In genomic region chr2:200864206-200864976, GRCh38 we compare ENCODE assay signal across 8 cellular contexts. TPM values are rescaled to one million over a fixed set of nuclear protein-coding genes. Genes with fewer than 3 reads are reported as not detected.
DNase-seq lines count a peak whose midpoint lies in the region; ATAC-seq and TF ChIP-seq lines count a peak whose summit lies in the region.

TSS of gene CLK1 (minus strand) at chr2:200864658. CDS start at chr2:200861862, 2,796 bp downstream.

- H2AFZ ChIP-seq in PC-9 = peak within 1 kb of the TSS; percentile 76

- H3K4me1 ChIP-seq in PC-9 (replicated peaks; ENCODE audit: insufficient read depth) (peaks cover 17% of the 10 kb centered on the region), mucosa of rectum (ENCODE audit: control insufficient read depth in 2 of 2, insufficient read depth in 2 of 2, low read length in 2 of 2) (peaks cover 25 to 26% of the 10 kb centered on the region in 2 donors)

- intact Hi-C loops in PC-9 (cut with micrococcal nuclease; ENCODE audit: unreplicated experiment) = loop anchor here (1.0 kb wide), 3 partner anchors 25 to 151 kb away; partner anchors contain the start of genes NIF3L1 and PPIL3

- H3F3A ChIP-seq in PC-9 (ENCODE audit: insufficient read depth, low read depth) = peaks cover 34% of the 10 kb centered on the region

- CTCF ChIA-PET in PC-9 (lab: Charles Lee) = interaction anchor here (0.6 kb wide), 1 partner anchor 356 kb away, joined by 6 read pairs; no protein-coding TSS in a partner anchor

- peak; percentile 84 for ATAC-seq in GM21723 (IDR thresholded peaks at IDR 0.05; ENCODE audit: unreplicated experiment)

- peak; percentile 13 for DNase-seq in DMS153 treated with DMSO at 0.1 percent for 48 hours (lab: John Stamatoyannopoulos, UW; ENCODE audit: unreplicated experiment)
- peak; percentile 91 for DNase-seq in KBM-7
- DNase-seq in PC-9 = peak; percentile 79 to 83
- peak; percentile 98 for DNase-seq in activated T-cell treated with anti-CD3 and anti-CD28 coated beads, Interleukin-2, amount 50 U/mL, for 1 hour
- peak; percentile 42 for DNase-seq in epithelial cell of proximal tubule (ENCODE audit: low read depth)
- DNase-seq in stimulated activated CD8-positive, alpha-beta memory T cell treated with anti-CD3 and anti-CD28 coated beads, Interleukin-4, amount 100 ng/mL, for 4 hours (ENCODE audit: low read depth in 2 of 2, low spot score in 1 of 2) = peak; percentile 90 to 96

- no peaks in the 10 kb centered on the region for H3K9me3 ChIP-seq in PC-9 (ENCODE audit: insufficient read depth, low read depth)
- no peaks in the 10 kb centered on the region for H3K9me3 ChIP-seq in mucosa of rectum (ENCODE audit: control insufficient read depth in 2 of 2, low read length in 2 of 2)

- peaks cover 51% of the 10 kb centered on the region for H3K79me2 ChIP-seq in PC-9 (ENCODE audit: low read depth)

- BruUV-seq in PC-9 (replicated peaks; lab: Mats Ljungman, UMichigan) = TSS peak; percentile 48

- TF ChIP-seq CTCF in PC-9 (conservative IDR thresholded peaks at IDR 0.05) (no peak), epithelial cell of proximal tubule (conservative IDR thresholded peaks at IDR 0.05; ENCODE audit: low read depth, low read length) (no peak)

- H3K4me3 ChIP-seq in PC-9 = peak within 1 kb of the TSS; percentile 87
- peak within 1 kb of the TSS; percentile 99 for H3K4me3 ChIP-seq in epithelial cell of proximal tubule (ENCODE audit: low read depth, low read length)
- peak within 1 kb of the TSS; percentile 84 to 100 for H3K4me3 ChIP-seq in mucosa of rectum (ENCODE audit: low read length in 2 of 2)

- in situ Hi-C loops in KBM-7 (cut with MboI; ENCODE audit: low pct_unique_long_range_greater_than_20kb, low sequenced_read_pairs) = no loop called here

- H3K27me3 ChIP-seq in PC-9 (ENCODE audit: insufficient read depth, low read depth) = no peaks in the 10 kb centered on the region
- no peaks in the 10 kb centered on the region for H3K27me3 ChIP-seq in mucosa of rectum (ENCODE audit: control insufficient read depth in 2 of 2, insufficient read depth in 2 of 2, low read length in 2 of 2)

- H3K4me2 ChIP-seq in PC-9 = peak within 1 kb of the TSS; percentile 91

- H3K9ac ChIP-seq in mucosa of rectum (ENCODE audit: low read depth in 1 of 2, low read length in 2 of 2) = peak within 1 kb of the TSS; percentile 100

- H3K9me2 ChIP-seq in PC-9 (ENCODE audit: insufficient read depth) = no peaks in the 10 kb centered on the region

- peaks cover 34% of the 10 kb centered on the region for H4K20me1 ChIP-seq in PC-9 (ENCODE audit: insufficient read depth)

- H3K36me3 ChIP-seq in PC-9 (ENCODE audit: low read depth) (peaks cover 25% of the 10 kb centered on the region), mucosa of rectum (ENCODE audit: control insufficient read depth in 2 of 2, insufficient read depth in 2 of 2, low read length in 2 of 2) (peaks cover 12 to 13% of the 10 kb centered on the region in 2 donors)

- POLR2A ChIA-PET in PC-9 (lab: Charles Lee; ENCODE audit: unreplicated experiment) = interaction anchor here (0.5 to 0.7 kb wide), 5 partner anchors 14 to 154 kb away, joined by 3 to 8 read pairs (median 3); no protein-coding TSS in a partner anchor

- peak within 1 kb of the TSS; percentile 84 for H3K27ac ChIP-seq in PC-9
- peak within 1 kb of the TSS; percentile 100 for H3K27ac ChIP-seq in mucosa of rectum (ENCODE audit: low read depth in 2 of 2, low read length in 2 of 2)

RNA-seq across cellular contexts. Expression of gene CLK1, which starts in this region (rescaled TPM):
- total RNA-seq in PC-9 (2021) (38.5 and 57.0 TPM in 2 replicates), epithelial cell of proximal tubule (29.7 and 52.9 TPM in 2 replicates)

Comparison
In these comparisons a context has a peak if more than half of its experiments do, and no peak if none do; other contexts are left out.
1. Peak in every context shown above with its lines: DNase-seq, ATAC-seq, H3K4me3 ChIP-seq and H3K27ac ChIP-seq.
2. DNase-seq: peak in every context shown above with its lines; median percentile 98 in activated T-cell treated with anti-CD3 and anti-CD28 coated beads, Interleukin-2, amount 50 U/mL, for 1 hour; 93 in stimulated activated CD8-positive, alpha-beta memory T cell treated with anti-CD3 and anti-CD28 coated beads, Interleukin-4, amount 100 ng/mL, for 4 hours; 91 in KBM-7; 81 in PC-9; 42 in epithelial cell of proximal tubule; 13 in DMS153 treated with DMSO at 0.1 percent for 48 hours.